In genomic region chr11:66336234-66337102, GRCh38 we compare ENCODE assay signal across 8 cellular contexts. TPM values are rescaled to one million over a fixed set of nuclear protein-coding genes. Genes with fewer than 3 reads are reported as not detected.
DNase-seq lines count a peak whose midpoint lies in the region; ATAC-seq and FAIRE-seq lines count a peak whose summit lies in the region.

TSS of gene RIN1 (minus strand) at chr11:66336434. CDS start at chr11:66336402, 32 bp downstream.

- H3K27ac ChIP-seq in neuronal stem cell (replicated peaks; ENCODE audit: low read length): peak within 1 kb of the TSS; percentile 54

- H2AFZ ChIP-seq in neuronal stem cell (ENCODE audit: low read length): peak within 1 kb of the TSS; percentile 87

- no peaks in the 10 kb centered on the region for H3K9me3 ChIP-seq in neuronal stem cell (replicated peaks in 1 of 2; ENCODE audit: control insufficient read depth in 2 of 2, insufficient read depth in 1 of 2, low read depth in 1 of 2, low read length in 2 of 2)

- peak within 1 kb of the TSS; percentile 99 for H2BK15ac ChIP-seq in neuronal stem cell (ENCODE audit: low read length)

- peaks cover 5% of the 10 kb centered on the region for H3K79me1 ChIP-seq in neuronal stem cell (ENCODE audit: low read depth, low read length)

- peak within 1 kb of the TSS; percentile 7 for H4K8ac ChIP-seq in neuronal stem cell (ENCODE audit: low read depth, low read length)

- H3K27me3 ChIP-seq in neuronal stem cell (ENCODE audit: control insufficient read depth in 3 of 3, insufficient read depth in 3 of 3, low read depth in 1 of 3, low read length in 3 of 3): no peaks in the 10 kb centered on the region

- H3K4me3 ChIP-seq in neuronal stem cell (ENCODE audit: low read length in 2 of 2): peak within 1 kb of the TSS; percentile 53 to 76

- H3K27ac Mint-ChIP-seq in activated naive CD8-positive, alpha-beta T cell treated with anti-CD3 and anti-CD28 coated beads for 36 hours: peak within 1 kb of the TSS; percentile 83

- H3K4me3 Mint-ChIP-seq in activated naive CD8-positive, alpha-beta T cell treated with anti-CD3 and anti-CD28 coated beads for 36 hours: peak within 1 kb of the TSS; percentile 78

- H3K4me1 ChIP-seq in neuronal stem cell (ENCODE audit: control insufficient read depth in 2 of 2, insufficient read depth in 1 of 2, low read depth in 1 of 2, low read length in 2 of 2): peaks cover 15 to 24% of the 10 kb centered on the region in 2 donors

- peak within 1 kb of the TSS; percentile 83 for H3K23ac ChIP-seq in neuronal stem cell (ENCODE audit: low read depth, low read length, poor library complexity)

- peak; percentile 59 for ATAC-seq in HG03135 (IDR thresholded peaks at IDR 0.05; ENCODE audit: unreplicated experiment)

- WGBS in neuronal stem cell (ENCODE audit: extremely low coverage in 2 of 2, insufficient read length in 2 of 2, insufficient replicate concordance in 1 of 2), 2 donors: no CpG with 5 or more reads among the region's 22 CpGs

- peak; percentile 90 for FAIRE-seq in GM18507 (lab: Jason Lieb, UNC)

- H3K27me3 Mint-ChIP-seq in activated naive CD8-positive, alpha-beta T cell treated with anti-CD3 and anti-CD28 coated beads for 36 hours: no peaks in the 10 kb centered on the region

- no peaks in the 10 kb centered on the region for H3K9me3 Mint-ChIP-seq in activated naive CD8-positive, alpha-beta T cell treated with anti-CD3 and anti-CD28 coated beads for 36 hours

- peak within 1 kb of the TSS; percentile 2 for H2AK5ac ChIP-seq in neuronal stem cell (ENCODE audit: low read depth, low read length)

- H2BK120ac ChIP-seq in neuronal stem cell (ENCODE audit: low read depth, low read length): no peak within 1 kb of the TSS

- peak within 1 kb of the TSS; percentile 94 for H3K14ac ChIP-seq in neuronal stem cell (ENCODE audit: low read length)

- H3K18ac ChIP-seq in neuronal stem cell (ENCODE audit: low read length): peak within 1 kb of the TSS; percentile 67

- no peak within 1 kb of the TSS for H4K91ac ChIP-seq in neuronal stem cell (ENCODE audit: low read depth, low read length, poor library complexity)

- H3K4me1 Mint-ChIP-seq in activated naive CD8-positive, alpha-beta T cell treated with anti-CD3 and anti-CD28 coated beads for 36 hours: peaks cover 27% of the 10 kb centered on the region

- peaks cover 26 to 36% of the 10 kb centered on the region in 2 donors for H3K36me3 ChIP-seq in neuronal stem cell (replicated peaks in 1 of 2; ENCODE audit: control insufficient read depth in 2 of 2, insufficient read depth in 2 of 2, low read length in 2 of 2)

- DNase-seq in AG08395 (ENCODE audit: low spot score) (peak; percentile 97), GM18507 (ENCODE audit: extremely low spot score, insufficient read length, low read depth) (peak; percentile 80), NOMO-1 treated with dmso at 0.1 percent for 144 hours (lab: John Stamatoyannopoulos, UW; ENCODE audit: unreplicated experiment) (peak; percentile 68), glomerular endothelial cell (ENCODE audit: extremely low read depth, low read depth, low spot score) (peak; percentile 63), neuronal stem cell (ENCODE audit: low spot score) (no peak), ureter (ENCODE audit: low spot score) (peak; percentile 82)
- DNase-seq in activated naive CD8-positive, alpha-beta T cell treated with anti-CD3 and anti-CD28 coated beads for 36 hours: peak; percentile 82

- H3K9ac ChIP-seq in neuronal stem cell (ENCODE audit: low read depth, low read length, poor library complexity): peak within 1 kb of the TSS; percentile 81

- peak within 1 kb of the TSS; percentile 37 for H3K4ac ChIP-seq in neuronal stem cell (ENCODE audit: low read length)

- H3K4me2 ChIP-seq in neuronal stem cell (ENCODE audit: insufficient read depth, low read length, poor library complexity, severe bottlenecking): peak within 1 kb of the TSS; percentile 97

- peak within 1 kb of the TSS; percentile 75 for H2BK5ac ChIP-seq in neuronal stem cell (ENCODE audit: low read length)

- peak within 1 kb of the TSS; percentile 97 for H2BK12ac ChIP-seq in neuronal stem cell (ENCODE audit: low read length)

- peaks cover 2% of the 10 kb centered on the region for H3K36me3 Mint-ChIP-seq in activated naive CD8-positive, alpha-beta T cell treated with anti-CD3 and anti-CD28 coated beads for 36 hours

RNA-seq across cellular contexts. Expression of gene RIN1, which starts in this region (rescaled TPM):
- total RNA-seq in activated naive CD8-positive, alpha-beta T cell treated with anti-CD3 and anti-CD28 coated beads for 36 hours: 1 to 10 TPM; 1.5 to 1.6 TPM
- 17.2 and 18.7 TPM in 2 replicates for total RNA-seq in glomerular endothelial cell
- 2.4 TPM for polyA plus RNA-seq in neuronal stem cell (2013, experiment 1 of 2)
- polyA plus RNA-seq in neuronal stem cell (2013, experiment 2 of 2): 2.1 TPM
- total RNA-seq in ureter: 16.7 TPM
